Comparison of ENCODE assay signal across 1 cellular context in the genomic region with DNA sequence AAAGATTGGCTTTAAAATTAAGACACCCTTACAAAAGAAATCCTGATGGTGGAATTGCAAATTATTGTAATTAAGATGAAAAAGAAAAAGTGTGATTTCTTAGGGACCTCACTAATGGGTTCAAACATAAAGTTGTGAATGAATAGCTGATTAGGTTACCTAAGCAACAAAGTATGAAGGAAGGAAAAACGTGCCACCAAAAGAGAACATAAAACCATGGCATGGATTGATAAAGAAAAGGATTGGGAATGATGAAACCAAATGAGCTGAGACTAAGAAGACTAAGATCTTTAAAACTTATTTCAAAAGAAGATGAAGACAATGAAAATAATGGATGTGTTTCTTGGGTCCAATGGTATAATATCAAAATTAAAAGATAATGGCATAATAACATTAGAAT.
TF ChIP-seq lines count a peak whose summit lies in the region.

No MANE protein-coding gene starts in this region.

TF ChIP-seq in HepG2, 621 proteins besides CTCF, POLR2A, EP300 and RAD21 (continued from another document):
- TF ChIP-seq, protein P1, sequence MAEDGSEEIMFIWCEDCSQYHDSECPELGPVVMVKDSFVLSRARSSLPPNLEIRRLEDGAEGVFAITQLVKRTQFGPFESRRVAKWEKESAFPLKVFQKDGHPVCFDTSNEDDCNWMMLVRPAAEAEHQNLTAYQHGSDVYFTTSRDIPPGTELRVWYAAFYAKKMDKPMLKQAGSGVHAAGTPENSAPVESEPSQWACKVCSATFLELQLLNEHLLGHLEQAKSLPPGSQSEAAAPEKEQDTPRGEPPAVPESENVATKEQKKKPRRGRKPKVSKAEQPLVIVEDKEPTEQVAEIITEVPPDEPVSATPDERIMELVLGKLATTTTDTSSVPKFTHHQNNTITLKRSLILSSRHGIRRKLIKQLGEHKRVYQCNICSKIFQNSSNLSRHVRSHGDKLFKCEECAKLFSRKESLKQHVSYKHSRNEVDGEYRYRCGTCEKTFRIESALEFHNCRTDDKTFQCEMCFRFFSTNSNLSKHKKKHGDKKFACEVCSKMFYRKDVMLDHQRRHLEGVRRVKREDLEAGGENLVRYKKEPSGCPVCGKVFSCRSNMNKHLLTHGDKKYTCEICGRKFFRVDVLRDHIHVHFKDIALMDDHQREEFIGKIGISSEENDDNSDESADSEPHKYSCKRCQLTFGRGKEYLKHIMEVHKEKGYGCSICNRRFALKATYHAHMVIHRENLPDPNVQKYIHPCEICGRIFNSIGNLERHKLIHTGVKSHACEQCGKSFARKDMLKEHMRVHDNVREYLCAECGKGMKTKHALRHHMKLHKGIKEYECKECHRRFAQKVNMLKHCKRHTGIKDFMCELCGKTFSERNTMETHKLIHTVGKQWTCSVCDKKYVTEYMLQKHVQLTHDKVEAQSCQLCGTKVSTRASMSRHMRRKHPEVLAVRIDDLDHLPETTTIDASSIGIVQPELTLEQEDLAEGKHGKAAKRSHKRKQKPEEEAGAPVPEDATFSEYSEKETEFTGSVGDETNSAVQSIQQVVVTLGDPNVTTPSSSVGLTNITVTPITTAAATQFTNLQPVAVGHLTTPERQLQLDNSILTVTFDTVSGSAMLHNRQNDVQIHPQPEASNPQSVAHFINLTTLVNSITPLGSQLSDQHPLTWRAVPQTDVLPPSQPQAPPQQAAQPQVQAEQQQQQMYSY (CRISPR knock-in tag; IDR thresholded peaks at IDR 0.05): peak; percentile 82; the same call in 1 of the 2 replicates
